Comparison of ENCODE assay signal across 5 cellular contexts in genomic region chr22:18960166-18960820, GRCh38. TPM values are rescaled to one million over a fixed set of nuclear protein-coding genes. Genes with fewer than 3 reads are reported as not detected.
"Had no signal": no experiment of that assay in that cellular context is flagged by ENCODE, and none has a peak within 500 bp of the region (broad histone marks: within the 10 kb centered on the region; RNA-seq: fewer than 3 reads in every experiment).

No MANE protein-coding gene starts in this region.

RNA-seq across cellular contexts. Expression of gene PRODH, which starts 24.2 kb away (rescaled TPM):
- total RNA-seq: activated B cell treated with CpG ODN at 0.5 μM for 24 hours; activated CD8-positive, alpha-beta T cell treated with anti-CD3 and anti-CD28 coated beads for 36 hours; LHCN-M2; RPMI7951; T-helper 17 cell had no signal
